In the genomic region with DNA sequence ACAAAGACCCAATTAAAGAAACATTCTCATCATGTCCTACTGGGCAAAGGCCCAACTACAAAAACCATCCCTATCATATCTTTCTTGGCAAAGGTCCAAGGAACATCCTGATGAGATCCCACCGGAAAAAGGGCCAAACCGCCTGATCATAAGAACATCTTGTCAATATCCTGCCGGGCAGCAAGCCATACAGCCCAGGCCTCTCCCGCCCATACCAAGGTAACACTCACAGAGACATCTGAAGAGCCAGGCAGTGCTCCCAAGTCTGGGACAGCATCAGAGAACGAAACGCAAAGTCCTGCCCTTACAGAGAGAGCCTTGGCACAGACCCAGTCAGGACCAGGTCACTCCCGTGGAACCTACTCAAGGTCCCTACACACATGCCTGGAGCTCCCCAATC, we compare ENCODE assay signal across 1 cellular context.
TF ChIP-seq lines count a peak whose summit lies in the region.

No MANE protein-coding gene starts in this region.

TF ChIP-seq in WTC11, 78 proteins besides CTCF, POLR2A, EP300 and RAD21:
- TF ChIP-seq SP1 (CRISPR knock-in tag; conservative IDR thresholded peaks at IDR 0.05) (no peak), ZNF138 (CRISPR knock-in tag; conservative IDR thresholded peaks at IDR 0.05) (no peak), IRF2 (CRISPR knock-in tag; IDR thresholded peaks at IDR 0.05; ENCODE audit: borderline replicate concordance, low read depth) (no peak), USF1 (CRISPR knock-in tag; IDR thresholded peaks at IDR 0.05) (no peak), SOX15 (CRISPR knock-in tag; IDR thresholded peaks at IDR 0.05) (no peak), TP53 (CRISPR knock-in tag; IDR thresholded peaks at IDR 0.05) (no peak), ZNF232 (CRISPR knock-in tag; IDR thresholded peaks at IDR 0.05) (no peak), FOXJ3 (CRISPR knock-in tag; IDR thresholded peaks at IDR 0.05; ENCODE audit: borderline replicate concordance) (no peak), CBFB (CRISPR knock-in tag; IDR thresholded peaks at IDR 0.05; ENCODE audit: low read depth) (no peak), GABPB1 (CRISPR knock-in tag; IDR thresholded peaks at IDR 0.05) (no peak)
- TF ChIP-seq, protein P1, sequence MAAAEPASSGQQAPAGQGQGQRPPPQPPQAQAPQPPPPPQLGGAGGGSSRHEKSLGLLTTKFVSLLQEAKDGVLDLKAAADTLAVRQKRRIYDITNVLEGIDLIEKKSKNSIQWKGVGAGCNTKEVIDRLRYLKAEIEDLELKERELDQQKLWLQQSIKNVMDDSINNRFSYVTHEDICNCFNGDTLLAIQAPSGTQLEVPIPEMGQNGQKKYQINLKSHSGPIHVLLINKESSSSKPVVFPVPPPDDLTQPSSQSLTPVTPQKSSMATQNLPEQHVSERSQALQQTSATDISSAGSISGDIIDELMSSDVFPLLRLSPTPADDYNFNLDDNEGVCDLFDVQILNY (CRISPR knock-in tag; IDR thresholded peaks at IDR 0.05): no peak
- TF ChIP-seq, protein P2, sequence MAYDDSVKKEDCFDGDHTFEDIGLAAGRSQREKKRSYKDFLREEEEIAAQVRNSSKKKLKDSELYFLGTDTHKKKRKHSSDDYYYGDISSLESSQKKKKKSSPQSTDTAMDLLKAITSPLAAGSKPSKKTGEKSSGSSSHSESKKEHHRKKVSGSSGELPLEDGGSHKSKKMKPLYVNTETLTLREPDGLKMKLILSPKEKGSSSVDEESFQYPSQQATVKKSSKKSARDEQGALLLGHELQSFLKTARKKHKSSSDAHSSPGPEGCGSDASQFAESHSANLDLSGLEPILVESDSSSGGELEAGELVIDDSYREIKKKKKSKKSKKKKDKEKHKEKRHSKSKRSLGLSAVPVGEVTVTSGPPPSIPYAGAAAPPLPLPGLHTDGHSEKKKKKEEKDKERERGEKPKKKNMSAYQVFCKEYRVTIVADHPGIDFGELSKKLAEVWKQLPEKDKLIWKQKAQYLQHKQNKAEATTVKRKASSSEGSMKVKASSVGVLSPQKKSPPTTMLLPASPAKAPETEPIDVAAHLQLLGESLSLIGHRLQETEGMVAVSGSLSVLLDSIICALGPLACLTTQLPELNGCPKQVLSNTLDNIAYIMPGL (CRISPR knock-in tag; IDR thresholded peaks at IDR 0.05): no peak
- TF ChIP-seq, protein P3, sequence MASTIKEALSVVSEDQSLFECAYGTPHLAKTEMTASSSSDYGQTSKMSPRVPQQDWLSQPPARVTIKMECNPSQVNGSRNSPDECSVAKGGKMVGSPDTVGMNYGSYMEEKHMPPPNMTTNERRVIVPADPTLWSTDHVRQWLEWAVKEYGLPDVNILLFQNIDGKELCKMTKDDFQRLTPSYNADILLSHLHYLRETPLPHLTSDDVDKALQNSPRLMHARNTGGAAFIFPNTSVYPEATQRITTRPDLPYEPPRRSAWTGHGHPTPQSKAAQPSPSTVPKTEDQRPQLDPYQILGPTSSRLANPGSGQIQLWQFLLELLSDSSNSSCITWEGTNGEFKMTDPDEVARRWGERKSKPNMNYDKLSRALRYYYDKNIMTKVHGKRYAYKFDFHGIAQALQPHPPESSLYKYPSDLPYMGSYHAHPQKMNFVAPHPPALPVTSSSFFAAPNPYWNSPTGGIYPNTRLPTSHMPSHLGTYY (CRISPR knock-in tag; IDR thresholded peaks at IDR 0.05): no peak
